Comparison of ENCODE assay signal across 1 cellular context in the genomic region with DNA sequence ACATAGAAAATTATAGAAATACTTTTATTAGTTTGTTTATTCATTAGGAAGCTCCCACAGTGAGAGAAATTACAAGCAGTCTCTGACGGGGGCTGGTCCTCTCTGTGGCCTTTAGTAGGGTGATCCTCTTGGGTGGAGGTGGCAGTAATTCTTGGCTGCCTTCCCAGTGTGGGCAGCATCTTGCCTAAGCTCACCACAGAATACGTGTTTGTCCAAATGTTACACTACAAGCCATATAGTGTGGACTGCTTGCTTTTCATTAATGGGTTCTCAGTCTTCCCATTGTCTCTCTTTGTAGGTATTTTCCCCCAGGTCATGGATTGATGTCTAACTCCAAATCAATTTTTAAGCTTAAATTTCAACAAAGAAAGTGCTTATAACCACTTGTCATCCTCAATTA.
TF ChIP-seq lines count a peak whose summit lies in the region.

No MANE protein-coding gene starts in this region.

TF ChIP-seq in WTC11, 78 proteins besides CTCF, POLR2A, EP300 and RAD21 (continued from another document):
- TF ChIP-seq, protein P1, sequence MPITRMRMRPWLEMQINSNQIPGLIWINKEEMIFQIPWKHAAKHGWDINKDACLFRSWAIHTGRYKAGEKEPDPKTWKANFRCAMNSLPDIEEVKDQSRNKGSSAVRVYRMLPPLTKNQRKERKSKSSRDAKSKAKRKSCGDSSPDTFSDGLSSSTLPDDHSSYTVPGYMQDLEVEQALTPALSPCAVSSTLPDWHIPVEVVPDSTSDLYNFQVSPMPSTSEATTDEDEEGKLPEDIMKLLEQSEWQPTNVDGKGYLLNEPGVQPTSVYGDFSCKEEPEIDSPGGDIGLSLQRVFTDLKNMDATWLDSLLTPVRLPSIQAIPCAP (CRISPR knock-in tag; IDR thresholded peaks at IDR 0.05): no peak
